ENCODE assay signal across 7 cellular contexts in the genomic region with DNA sequence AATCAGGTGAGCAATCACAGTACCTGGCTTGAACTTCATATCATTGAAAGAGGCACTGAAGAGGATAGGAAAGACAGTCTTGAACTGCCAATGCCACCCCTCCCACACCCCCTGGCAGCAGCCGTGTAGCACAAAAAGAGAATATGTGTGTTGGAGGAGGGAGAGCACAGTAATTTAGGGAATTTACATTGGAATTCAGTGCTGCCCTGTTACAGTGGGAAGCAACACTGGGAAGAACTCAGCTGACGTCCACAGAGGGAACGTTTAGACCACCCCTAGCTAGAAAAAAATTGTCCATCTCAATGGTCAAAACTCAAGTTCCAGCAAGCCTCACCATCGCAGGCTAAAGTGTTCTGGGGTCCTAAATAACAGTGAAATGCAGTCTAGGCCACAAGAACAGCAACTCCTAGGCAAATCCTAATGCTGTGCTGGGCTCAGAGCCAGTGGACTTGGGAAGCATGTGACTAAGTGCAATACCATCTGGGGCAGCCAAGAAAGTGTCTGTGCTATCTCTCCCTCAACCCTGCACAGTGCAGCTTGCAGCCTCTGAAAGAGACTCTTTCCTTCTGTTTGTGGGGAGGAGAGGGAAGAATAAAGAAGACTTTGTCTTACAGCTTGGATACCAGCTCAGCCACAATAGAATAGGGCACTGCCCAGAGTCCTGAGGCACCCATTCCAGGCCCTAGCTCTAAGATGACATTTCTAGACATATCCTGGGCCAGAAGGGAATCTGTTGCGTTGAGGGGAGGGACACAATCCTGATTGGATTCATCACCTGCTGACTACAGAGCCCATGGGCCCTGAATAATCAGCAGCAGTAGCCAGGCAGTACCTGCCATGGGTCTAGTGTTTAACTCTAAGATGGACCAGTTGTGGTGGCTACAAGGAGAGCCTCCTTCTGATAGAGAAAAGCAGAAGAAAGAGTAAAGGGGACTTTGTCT.
DNase-seq lines count a peak whose midpoint lies in the region; ATAC-seq and TF ChIP-seq lines count a peak whose summit lies in the region.

No MANE protein-coding gene starts in this region.

- peaks cover 0 to 4% (median 0%) of the 10 kb centered on the region in 4 donors for H3K4me1 ChIP-seq in tibial nerve

- no peaks in the 10 kb centered on the region for H3K4me1 Mint-ChIP-seq in activated CD8-positive, alpha-beta memory T cell treated with anti-CD3 and anti-CD28 coated beads, Interleukin-2, amount 10 ng/mL, durations not matched to agents 7 days and 5 days

- TF ChIP-seq CTCF in LNCaP clone FGC (IDR thresholded peaks at IDR 0.05; ENCODE audit: control insufficient read depth, extremely low read depth, insufficient read depth): no peak
- no peak for TF ChIP-seq CTCF in cardiac fibroblast (IDR thresholded peaks at IDR 0.05; ENCODE audit: low read depth, low read length)
- TF ChIP-seq CTCF in tibial nerve (IDR thresholded peaks at IDR 0.05): no peak

- peaks cover 2% of the 10 kb centered on the region for H3K9me3 Mint-ChIP-seq in activated CD8-positive, alpha-beta memory T cell treated with anti-CD3 and anti-CD28 coated beads, Interleukin-2, amount 10 ng/mL, durations not matched to agents 7 days and 5 days (ENCODE audit: low read depth)

- no peak overlapping the region for H3K27ac Mint-ChIP-seq in activated CD8-positive, alpha-beta memory T cell treated with anti-CD3 and anti-CD28 coated beads, Interleukin-2, amount 10 ng/mL, durations not matched to agents 7 days and 5 days

- CTCF ChIA-PET in activated CD8-positive, alpha-beta memory T cell treated with anti-CD3 and anti-CD28 coated beads, Interleukin-2, amount 10 ng/mL, durations not matched to agents 7 days and 5 days (lab: Charles Lee): no interaction called here

- ATAC-seq in left colon (peak; percentile 71), HG02610 (IDR thresholded peaks at IDR 0.05; ENCODE audit: unreplicated experiment) (no peak), GM19467 (IDR thresholded peaks at IDR 0.05; ENCODE audit: unreplicated experiment) (no peak)
- ATAC-seq in activated CD8-positive, alpha-beta memory T cell treated with anti-CD3 and anti-CD28 coated beads, Interleukin-2, amount 10 ng/mL, durations not matched to agents 7 days and 5 days: no peak

- H3K4me3 Mint-ChIP-seq in activated CD8-positive, alpha-beta memory T cell treated with anti-CD3 and anti-CD28 coated beads, Interleukin-2, amount 10 ng/mL, durations not matched to agents 7 days and 5 days: no peak overlapping the region

- DNase-seq in LNCaP clone FGC (ENCODE audit: low read depth): peak; percentile 14
- DNase-seq in cardiac fibroblast (ENCODE audit: low read depth in 2 of 2): peak; percentile 91 to 98
- peak; percentile 54 to 66 for DNase-seq in left colon
- DNase-seq in tibial nerve (ENCODE audit: low spot score in 2 of 2): peak; percentile 19 to 35
- no peak for DNase-seq in activated CD8-positive, alpha-beta memory T cell treated with anti-CD3 and anti-CD28 coated beads, Interleukin-2, amount 10 ng/mL, durations not matched to agents 7 days and 5 days

- peak overlapping the region in 3 of 4 donors; percentile 12 to 64 (median 55) for H3K27ac ChIP-seq in tibial nerve

- intact Hi-C loops in left colon (cut with DNase I, micrococcal nuclease): no loop called here

- peaks cover 2% of the 10 kb centered on the region for H3K27me3 Mint-ChIP-seq in activated CD8-positive, alpha-beta memory T cell treated with anti-CD3 and anti-CD28 coated beads, Interleukin-2, amount 10 ng/mL, durations not matched to agents 7 days and 5 days

- no peaks in the 10 kb centered on the region for H3K27me3 ChIP-seq in tibial nerve

- no peaks in the 10 kb centered on the region for H3K36me3 ChIP-seq in tibial nerve

- peak in 1 of 2 donors; percentile 32 for TF ChIP-seq EP300 in tibial nerve (IDR thresholded peaks at IDR 0.05)

- peaks cover 0 to 27% (median 2%) of the 10 kb centered on the region in 4 donors for H3K9me3 ChIP-seq in tibial nerve

- no peak for TF ChIP-seq POLR2A in tibial nerve (IDR thresholded peaks at IDR 0.05)

- no peaks in the 10 kb centered on the region for H3K36me3 Mint-ChIP-seq in activated CD8-positive, alpha-beta memory T cell treated with anti-CD3 and anti-CD28 coated beads, Interleukin-2, amount 10 ng/mL, durations not matched to agents 7 days and 5 days

- H3K4me3 ChIP-seq in LNCaP clone FGC (ENCODE audit: low read depth, low read length) (no peak overlapping the region), cardiac fibroblast (replicated peaks in 1 of 2; ENCODE audit: low read depth in 2 of 2, low read length in 2 of 2) (no peak overlapping the region), tibial nerve (no peak overlapping the region)

- 21 to 27% methylated on average over 5 of the region's 5 CpGs for WGBS in tibial nerve, 2 donors
